Comparison of ENCODE assay signal across 1 cellular context in the genomic region with DNA sequence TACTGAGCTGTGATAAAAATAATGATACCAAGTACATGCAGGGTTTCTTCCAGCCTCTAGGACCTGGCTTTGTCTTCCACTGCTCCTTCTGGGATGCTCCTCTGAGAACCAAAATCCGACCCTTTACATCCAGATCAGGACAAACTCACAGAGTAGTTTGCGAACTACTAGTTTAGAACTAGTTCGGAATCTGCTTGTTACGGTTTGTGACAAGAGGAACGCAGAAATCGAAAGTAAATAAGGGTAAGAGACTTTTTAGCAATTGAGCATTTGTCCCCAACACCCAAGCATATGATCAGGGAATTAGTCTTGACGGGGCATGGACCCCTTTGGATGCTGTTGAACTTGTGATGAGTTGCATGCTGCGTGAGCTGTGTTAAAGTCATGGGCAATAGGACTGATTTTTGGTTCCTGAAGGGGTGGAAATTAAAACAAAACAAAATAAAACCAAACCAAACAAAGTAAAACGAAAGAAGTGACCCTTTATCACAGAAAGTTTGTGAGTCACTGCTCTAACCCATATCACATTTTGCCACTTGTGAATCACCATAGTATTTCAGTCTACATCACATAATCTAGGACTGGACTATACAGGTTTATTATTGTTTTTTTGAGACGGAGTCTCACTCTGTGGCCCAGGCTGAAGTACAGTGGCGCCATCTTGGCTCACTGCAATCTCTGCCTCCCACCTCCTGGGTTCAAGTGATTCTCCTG.
TF ChIP-seq lines count a peak whose summit lies in the region.

No MANE protein-coding gene starts in this region.

TF ChIP-seq in H1, 55 proteins besides CTCF, POLR2A, EP300 and RAD21:
- TF ChIP-seq GABPA (IDR thresholded peaks at IDR 0.05; ENCODE audit: borderline replicate concordance, insufficient read depth, low read length) (no peak), BRCA1 (IDR thresholded peaks at IDR 0.05; ENCODE audit: low read depth, low read length) (no peak), YY1 (IDR thresholded peaks at IDR 0.05; ENCODE audit: low read depth, low read length) (no peak), HDAC2 (IDR thresholded peaks at IDR 0.05; ENCODE audit: borderline replicate concordance in 1 of 2, low read depth in 2 of 2, low read length in 2 of 2) (no peak), NRF1 (IDR thresholded peaks at IDR 0.05; ENCODE audit: low read depth, low read length) (no peak), SP1 (IDR thresholded peaks at IDR 0.05; ENCODE audit: low read depth, low read length) (no peak), NANOG (IDR thresholded peaks at IDR 0.05; ENCODE audit: insufficient read depth, low read depth, low read length, poor library complexity, severe bottlenecking) (no peak), CTBP2 (IDR thresholded peaks at IDR 0.05; ENCODE audit: borderline replicate concordance, insufficient read depth, insufficient read length, low read length) (no peak), POU5F1 (IDR thresholded peaks at IDR 0.05; ENCODE audit: low read depth, low read length) (no peak), CHD1 (IDR thresholded peaks at IDR 0.05; ENCODE audit: low read depth, low read length) (no peak)
- TF ChIP-seq, protein P1, sequence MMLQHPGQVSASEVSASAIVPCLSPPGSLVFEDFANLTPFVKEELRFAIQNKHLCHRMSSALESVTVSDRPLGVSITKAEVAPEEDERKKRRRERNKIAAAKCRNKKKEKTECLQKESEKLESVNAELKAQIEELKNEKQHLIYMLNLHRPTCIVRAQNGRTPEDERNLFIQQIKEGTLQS (IDR thresholded peaks at IDR 0.05; ENCODE audit: insufficient read depth, low read depth, low read length): no peak
- TF ChIP-seq, protein P2, sequence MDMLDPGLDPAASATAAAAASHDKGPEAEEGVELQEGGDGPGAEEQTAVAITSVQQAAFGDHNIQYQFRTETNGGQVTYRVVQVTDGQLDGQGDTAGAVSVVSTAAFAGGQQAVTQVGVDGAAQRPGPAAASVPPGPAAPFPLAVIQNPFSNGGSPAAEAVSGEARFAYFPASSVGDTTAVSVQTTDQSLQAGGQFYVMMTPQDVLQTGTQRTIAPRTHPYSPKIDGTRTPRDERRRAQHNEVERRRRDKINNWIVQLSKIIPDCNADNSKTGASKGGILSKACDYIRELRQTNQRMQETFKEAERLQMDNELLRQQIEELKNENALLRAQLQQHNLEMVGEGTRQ (IDR thresholded peaks at IDR 0.05; ENCODE audit: low read length): no peak
- TF ChIP-seq, protein P3, sequence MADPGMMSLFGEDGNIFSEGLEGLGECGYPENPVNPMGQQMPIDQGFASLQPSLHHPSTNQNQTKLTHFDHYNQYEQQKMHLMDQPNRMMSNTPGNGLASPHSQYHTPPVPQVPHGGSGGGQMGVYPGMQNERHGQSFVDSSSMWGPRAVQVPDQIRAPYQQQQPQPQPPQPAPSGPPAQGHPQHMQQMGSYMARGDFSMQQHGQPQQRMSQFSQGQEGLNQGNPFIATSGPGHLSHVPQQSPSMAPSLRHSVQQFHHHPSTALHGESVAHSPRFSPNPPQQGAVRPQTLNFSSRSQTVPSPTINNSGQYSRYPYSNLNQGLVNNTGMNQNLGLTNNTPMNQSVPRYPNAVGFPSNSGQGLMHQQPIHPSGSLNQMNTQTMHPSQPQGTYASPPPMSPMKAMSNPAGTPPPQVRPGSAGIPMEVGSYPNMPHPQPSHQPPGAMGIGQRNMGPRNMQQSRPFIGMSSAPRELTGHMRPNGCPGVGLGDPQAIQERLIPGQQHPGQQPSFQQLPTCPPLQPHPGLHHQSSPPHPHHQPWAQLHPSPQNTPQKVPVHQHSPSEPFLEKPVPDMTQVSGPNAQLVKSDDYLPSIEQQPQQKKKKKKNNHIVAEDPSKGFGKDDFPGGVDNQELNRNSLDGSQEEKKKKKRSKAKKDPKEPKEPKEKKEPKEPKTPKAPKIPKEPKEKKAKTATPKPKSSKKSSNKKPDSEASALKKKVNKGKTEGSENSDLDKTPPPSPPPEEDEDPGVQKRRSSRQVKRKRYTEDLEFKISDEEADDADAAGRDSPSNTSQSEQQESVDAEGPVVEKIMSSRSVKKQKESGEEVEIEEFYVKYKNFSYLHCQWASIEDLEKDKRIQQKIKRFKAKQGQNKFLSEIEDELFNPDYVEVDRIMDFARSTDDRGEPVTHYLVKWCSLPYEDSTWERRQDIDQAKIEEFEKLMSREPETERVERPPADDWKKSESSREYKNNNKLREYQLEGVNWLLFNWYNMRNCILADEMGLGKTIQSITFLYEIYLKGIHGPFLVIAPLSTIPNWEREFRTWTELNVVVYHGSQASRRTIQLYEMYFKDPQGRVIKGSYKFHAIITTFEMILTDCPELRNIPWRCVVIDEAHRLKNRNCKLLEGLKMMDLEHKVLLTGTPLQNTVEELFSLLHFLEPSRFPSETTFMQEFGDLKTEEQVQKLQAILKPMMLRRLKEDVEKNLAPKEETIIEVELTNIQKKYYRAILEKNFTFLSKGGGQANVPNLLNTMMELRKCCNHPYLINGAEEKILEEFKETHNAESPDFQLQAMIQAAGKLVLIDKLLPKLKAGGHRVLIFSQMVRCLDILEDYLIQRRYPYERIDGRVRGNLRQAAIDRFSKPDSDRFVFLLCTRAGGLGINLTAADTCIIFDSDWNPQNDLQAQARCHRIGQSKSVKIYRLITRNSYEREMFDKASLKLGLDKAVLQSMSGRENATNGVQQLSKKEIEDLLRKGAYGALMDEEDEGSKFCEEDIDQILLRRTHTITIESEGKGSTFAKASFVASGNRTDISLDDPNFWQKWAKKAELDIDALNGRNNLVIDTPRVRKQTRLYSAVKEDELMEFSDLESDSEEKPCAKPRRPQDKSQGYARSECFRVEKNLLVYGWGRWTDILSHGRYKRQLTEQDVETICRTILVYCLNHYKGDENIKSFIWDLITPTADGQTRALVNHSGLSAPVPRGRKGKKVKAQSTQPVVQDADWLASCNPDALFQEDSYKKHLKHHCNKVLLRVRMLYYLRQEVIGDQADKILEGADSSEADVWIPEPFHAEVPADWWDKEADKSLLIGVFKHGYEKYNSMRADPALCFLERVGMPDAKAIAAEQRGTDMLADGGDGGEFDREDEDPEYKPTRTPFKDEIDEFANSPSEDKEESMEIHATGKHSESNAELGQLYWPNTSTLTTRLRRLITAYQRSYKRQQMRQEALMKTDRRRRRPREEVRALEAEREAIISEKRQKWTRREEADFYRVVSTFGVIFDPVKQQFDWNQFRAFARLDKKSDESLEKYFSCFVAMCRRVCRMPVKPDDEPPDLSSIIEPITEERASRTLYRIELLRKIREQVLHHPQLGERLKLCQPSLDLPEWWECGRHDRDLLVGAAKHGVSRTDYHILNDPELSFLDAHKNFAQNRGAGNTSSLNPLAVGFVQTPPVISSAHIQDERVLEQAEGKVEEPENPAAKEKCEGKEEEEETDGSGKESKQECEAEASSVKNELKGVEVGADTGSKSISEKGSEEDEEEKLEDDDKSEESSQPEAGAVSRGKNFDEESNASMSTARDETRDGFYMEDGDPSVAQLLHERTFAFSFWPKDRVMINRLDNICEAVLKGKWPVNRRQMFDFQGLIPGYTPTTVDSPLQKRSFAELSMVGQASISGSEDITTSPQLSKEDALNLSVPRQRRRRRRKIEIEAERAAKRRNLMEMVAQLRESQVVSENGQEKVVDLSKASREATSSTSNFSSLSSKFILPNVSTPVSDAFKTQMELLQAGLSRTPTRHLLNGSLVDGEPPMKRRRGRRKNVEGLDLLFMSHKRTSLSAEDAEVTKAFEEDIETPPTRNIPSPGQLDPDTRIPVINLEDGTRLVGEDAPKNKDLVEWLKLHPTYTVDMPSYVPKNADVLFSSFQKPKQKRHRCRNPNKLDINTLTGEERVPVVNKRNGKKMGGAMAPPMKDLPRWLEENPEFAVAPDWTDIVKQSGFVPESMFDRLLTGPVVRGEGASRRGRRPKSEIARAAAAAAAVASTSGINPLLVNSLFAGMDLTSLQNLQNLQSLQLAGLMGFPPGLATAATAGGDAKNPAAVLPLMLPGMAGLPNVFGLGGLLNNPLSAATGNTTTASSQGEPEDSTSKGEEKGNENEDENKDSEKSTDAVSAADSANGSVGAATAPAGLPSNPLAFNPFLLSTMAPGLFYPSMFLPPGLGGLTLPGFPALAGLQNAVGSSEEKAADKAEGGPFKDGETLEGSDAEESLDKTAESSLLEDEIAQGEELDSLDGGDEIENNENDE (IDR thresholded peaks at IDR 0.05; ENCODE audit: insufficient replicate concordance, low read length): no peak
TF ChIP-seq in H1: peak in this region for 0.
